ENCODE assay signal across 26 cellular contexts in genomic region chr4:74479009-74479408, GRCh38. TPM values are rescaled to one million over a fixed set of nuclear protein-coding genes. Genes with fewer than 3 reads are reported as not detected.
DNase-seq lines count a peak whose midpoint lies in the region; ATAC-seq, FAIRE-seq and TF ChIP-seq lines count a peak whose summit lies in the region.
"Had no signal": no experiment of that assay in that cellular context is flagged by ENCODE, and none has a peak within 500 bp of the region (broad histone marks: within the 10 kb centered on the region; RNA-seq: fewer than 3 reads in every experiment).

No MANE protein-coding gene starts in this region.

- H3K4me1 ChIP-seq in HepG2 (ENCODE audit: insufficient read depth, low read length) (peaks cover 18% of the 10 kb centered on the region), right lobe of liver (no peaks in the 10 kb centered on the region), hepatocyte (ENCODE audit: insufficient read depth) (peaks cover 12% of the 10 kb centered on the region), stomach (peaks cover 0 to 28% (median 13%) of the 10 kb centered on the region in 4 donors)
- H3K4me1 ChIP-seq: A549; BE2C; BLaER1 treated with 17β-estradiol and CSF1 and Interleukin-3, amounts not matched to agents 10 nM and 100 nM; HAP-1 had no signal

- CTCF ChIA-PET in HepG2 (lab: Yijun Ruan, JAX; ENCODE audit: low intra/inter-chr PET ratio, low total read pairs), result no interaction called here

- H3K4me2 ChIP-seq in HepG2 (ENCODE audit: low read depth, low read length) (no peak overlapping the region), hepatocyte (no peak overlapping the region)
- H3K4me2 ChIP-seq: A549; BLaER1 treated with 17β-estradiol and CSF1 and Interleukin-3, amounts not matched to agents 10 nM and 100 nM had no signal

- H3K4me3 Mint-ChIP-seq in glutamatergic neuron (ENCODE audit: unreplicated experiment), result no peak overlapping the region
- H3K4me3 Mint-ChIP-seq: CD14-positive monocyte; CD4-positive, alpha-beta T cell; CD8-positive, alpha-beta memory T cell had no signal

- no peaks in the 10 kb centered on the region for H3K9me3 Mint-ChIP-seq in glutamatergic neuron (ENCODE audit: unreplicated experiment)
- H3K9me3 Mint-ChIP-seq: CD14-positive monocyte; CD4-positive, alpha-beta T cell; CD8-positive, alpha-beta memory T cell had no signal

- no peaks in the 10 kb centered on the region; a peak in 1 of 5 replicates for H3K27me3 ChIP-seq in HepG2 (ENCODE audit: control insufficient read depth in 1 of 2, insufficient read depth in 2 of 2, low read length in 2 of 2)
- no peaks in the 10 kb centered on the region for H3K27me3 ChIP-seq in right lobe of liver
- no peaks in the 10 kb centered on the region for H3K27me3 ChIP-seq in hepatocyte
- no peaks in the 10 kb centered on the region for H3K27me3 ChIP-seq in stomach
- H3K27me3 ChIP-seq: BE2C; BLaER1 treated with 17β-estradiol and CSF1 and Interleukin-3, amounts not matched to agents 10 nM and 100 nM had no signal

- H3K79me2 ChIP-seq in HepG2 (ENCODE audit: insufficient read depth, low read length) (no peaks in the 10 kb centered on the region), hepatocyte (no peaks in the 10 kb centered on the region)

- H3K9ac ChIP-seq in HepG2 (ENCODE audit: insufficient read depth, low read depth, low read length), result no peak overlapping the region
- H3K9ac ChIP-seq: BLaER1 treated with 17β-estradiol and CSF1 and Interleukin-3, amounts not matched to agents 10 nM and 100 nM had no signal

- H3K4me3 ChIP-seq in HepG2 (replicated peaks in 1 of 3; ENCODE audit: insufficient read depth in 1 of 3, low read depth in 2 of 3, low read length in 3 of 3), result no peak overlapping the region
- H3K4me3 ChIP-seq in right lobe of liver, result no peak overlapping the region
- no peak overlapping the region for H3K4me3 ChIP-seq in hepatocyte
- no peak overlapping the region for H3K4me3 ChIP-seq in stomach
- H3K4me3 ChIP-seq: A549; BLaER1 treated with 17β-estradiol and CSF1 and Interleukin-3, amounts not matched to agents 10 nM and 100 nM; HAP-1 had no signal

- no peaks in the 10 kb centered on the region for H3K9me2 ChIP-seq in hepatocyte (replicated peaks; ENCODE audit: insufficient read depth)

- no peak overlapping the region for H3K27ac ChIP-seq in HepG2 (ENCODE audit: extremely low read length, insufficient read depth, low read length)
- H3K27ac ChIP-seq in right lobe of liver, result no peak overlapping the region
- H3K27ac ChIP-seq in hepatocyte, result no peak overlapping the region
- peak overlapping the region in 1 of 5 donors; percentile 7 for H3K27ac ChIP-seq in stomach
- H3K27ac ChIP-seq: A549; BLaER1 treated with 17β-estradiol and CSF1 and Interleukin-3, amounts not matched to agents 10 nM and 100 nM had no signal

- H3K9me3 ChIP-seq in HepG2 (ENCODE audit: low read length) (no peaks in the 10 kb centered on the region), right lobe of liver (no peaks in the 10 kb centered on the region), hepatocyte (ENCODE audit: low read depth) (no peaks in the 10 kb centered on the region), stomach (no peaks in the 10 kb centered on the region)
- H3K9me3 ChIP-seq: A549; BE2C; BLaER1 treated with 17β-estradiol and CSF1 and Interleukin-3, amounts not matched to agents 10 nM and 100 nM; HAP-1 had no signal

- peak in 1 of 2 experiments; percentile 75; a peak in 2 of 4 replicates for TF ChIP-seq EP300 in HepG2 (IDR thresholded peaks at IDR 0.05; ENCODE audit: low read depth in 2 of 2, low read length in 2 of 2)
- peak; percentile 44; the same call in 1 of the 2 replicates for TF ChIP-seq EP300 in HepG2 (CRISPR knock-in tag; IDR thresholded peaks at IDR 0.05; ENCODE audit: borderline replicate concordance)
- no peak for TF ChIP-seq EP300 in stomach (IDR thresholded peaks at IDR 0.05)

- no peaks in the 10 kb centered on the region for H3K4me1 Mint-ChIP-seq in glutamatergic neuron (ENCODE audit: low read depth, unreplicated experiment)
- H3K4me1 Mint-ChIP-seq: CD14-positive monocyte; CD8-positive, alpha-beta memory T cell had no signal

- FAIRE-seq in HepG2 (lab: Jason Lieb, UNC), result peak; percentile 46
- FAIRE-seq: A549, GM12892, H54 had no signal

- BruUV-seq in HepG2 (replicated peaks; lab: Mats Ljungman, UMichigan), result no TSS peak

- WGBS in HepG2 (ENCODE audit: low lambda C conversion rate), result 3% methylated on average over 1 of the region's 1 CpG
- 25% methylated on average over 1 of the region's 1 CpG for WGBS in right lobe of liver (ENCODE audit: insufficient coverage, low coverage, low lambda C conversion rate, missing lambda C conversion rate)
- WGBS in hepatocyte (ENCODE audit: low lambda C conversion rate, missing lambda C conversion rate), result 31% methylated on average over 1 of the region's 1 CpG
- WGBS in stomach, 5 donors, result 20 to 59% (median 40%) methylated on average over 1 of the region's 1 CpG

- intact Hi-C loops in HepG2 (cut with micrococcal nuclease; ENCODE audit: unreplicated experiment) (no loop called here), right lobe of liver (cut with DNase I) (no loop called here), stomach (cut with DNase I; ENCODE audit: low total_unique reads) (no loop called here)

- POLR2A ChIA-PET in HepG2 (lab: Yijun Ruan, JAX), result interaction anchor here (0.8 to 1.2 kb wide), 2 partner anchors 27 to 28 kb away, joined by 3 to 4 read pairs; no protein-coding TSS in a partner anchor

- ATAC-seq in HepG2 (peak; percentile 52; the same call in 2 of the 3 replicates), right lobe of liver (no peak)
- ATAC-seq: A549 had no signal

- no peak for TF ChIP-seq CTCF in HepG2 (CRISPR knock-in tag; IDR thresholded peaks at IDR 0.05)
- TF ChIP-seq CTCF in right lobe of liver (IDR thresholded peaks at IDR 0.05), result no peak
- TF ChIP-seq CTCF in hepatocyte (IDR thresholded peaks at IDR 0.05; ENCODE audit: poor library complexity), result no peak
- TF ChIP-seq CTCF in stomach (IDR thresholded peaks at IDR 0.05), result no peak
- no peak for TF ChIP-seq CTCF in glutamatergic neuron (IDR thresholded peaks at IDR 0.05; ENCODE audit: partially characterized antibody, unreplicated experiment)

- H2AFZ ChIP-seq in HepG2 (ENCODE audit: low read length) (no peak overlapping the region), hepatocyte (peak overlapping the region; percentile 6)

- H3K36me3 Mint-ChIP-seq in glutamatergic neuron (ENCODE audit: unreplicated experiment), result no peaks in the 10 kb centered on the region
- H3K36me3 Mint-ChIP-seq: CD14-positive monocyte; CD8-positive, alpha-beta memory T cell had no signal

- DNase-seq in HepG2 (ENCODE audit: low spot score), result peak; percentile 94
- no peak for DNase-seq in right lobe of liver
- DNase-seq in HuH-7 (ENCODE audit: low spot score), result peak; percentile 1
- no peak for DNase-seq in hepatocyte (ENCODE audit: low spot score)
- peak; percentile 27 for DNase-seq in stomach
- DNase-seq in NCI-H524 treated with DMSO at 0.1 percent for 48 hours (lab: John Stamatoyannopoulos, UW), result no peak
- DNase-seq in kidney tubule cell (ENCODE audit: low spot score), result no peak
- DNase-seq in glutamatergic neuron, result no peak
- DNase-seq: 8988T; ACHN; AML-193; BE2C; Calu3; CD4-positive, alpha-beta T cell; CD8-positive, alpha-beta memory T cell; DMS53; DMS79 treated with DMSO at 0.1 percent for 48 hours; GF-D8; GOT3 had no signal

- H3K27me3 Mint-ChIP-seq in glutamatergic neuron (ENCODE audit: unreplicated experiment), result no peaks in the 10 kb centered on the region

- in situ Hi-C loops in HepG2 (cut with HindIII; ENCODE audit: extremely low pct_ligation_motif_present, low pct_unique_long_range_greater_than_20kb), result no loop called here

- H4K20me1 ChIP-seq in HepG2 (ENCODE audit: insufficient read depth, low read length) (no peaks in the 10 kb centered on the region), hepatocyte (ENCODE audit: insufficient read depth, poor library complexity, severe bottlenecking) (no peaks in the 10 kb centered on the region)
- H4K20me1 ChIP-seq: BLaER1 treated with 17β-estradiol and CSF1 and Interleukin-3, amounts not matched to agents 10 nM and 100 nM had no signal

- H3K27ac Mint-ChIP-seq in glutamatergic neuron (ENCODE audit: unreplicated experiment), result no peak overlapping the region
- H3K27ac Mint-ChIP-seq: CD14-positive monocyte; CD4-positive, alpha-beta T cell; CD8-positive, alpha-beta memory T cell had no signal

- H3K36me3 ChIP-seq in HepG2 (replicated peaks in 1 of 2; ENCODE audit: control insufficient read depth in 1 of 2, insufficient read depth in 2 of 2, low read length in 2 of 2) (no peaks in the 10 kb centered on the region), right lobe of liver (no peaks in the 10 kb centered on the region), hepatocyte (replicated peaks; ENCODE audit: insufficient read depth, low read depth) (no peaks in the 10 kb centered on the region), stomach (no peaks in the 10 kb centered on the region)
- H3K36me3 ChIP-seq: BE2C; BLaER1 treated with 17β-estradiol and CSF1 and Interleukin-3, amounts not matched to agents 10 nM and 100 nM; HAP-1 had no signal

- no peak for TF ChIP-seq RAD21 in HepG2 (CRISPR knock-in tag; IDR thresholded peaks at IDR 0.05)

- TF ChIP-seq POLR2A in HepG2 (IDR thresholded peaks at IDR 0.05; ENCODE audit: insufficient read depth in 1 of 2, low read depth in 2 of 2, low read length in 2 of 2), result no peak
- no peak for TF ChIP-seq POLR2A in right lobe of liver (IDR thresholded peaks at IDR 0.05)
- TF ChIP-seq POLR2A in stomach (IDR thresholded peaks at IDR 0.05), result no peak

RNA-seq across cellular contexts. Expression of gene AREG, which starts 34.1 kb away (rescaled TPM):
- total RNA-seq in HepG2 (2016; rRNA removed; fragmentation: Illumina TruSeq; extraction: Trizol), result 2.3 and 6.2 TPM in 2 replicates
- total RNA-seq in HepG2 (2016; cell fraction: cytosol; rRNA removed; fragmentation: Illumina TruSeq; extraction: Trizol; ENCODE audit: low read depth), result 1.6 TPM in 2 replicates
- 1.4 and 6.4 TPM in 2 replicates for total RNA-seq in HepG2 (2016; cell fraction: insoluble cytoplasmic fraction; rRNA removed; fragmentation: Illumina TruSeq; extraction: Trizol)
- 2.2 and 2.6 TPM in 2 replicates for total RNA-seq in HepG2 (2016; cell fraction: membrane; rRNA removed; fragmentation: Illumina TruSeq; extraction: Trizol)
- total RNA-seq in HepG2 (2016; cell fraction: nucleus; rRNA removed; fragmentation: Illumina TruSeq; extraction: Trizol), result 6.8 and 9.3 TPM in 2 replicates
- polyA plus RNA-seq in HepG2 (2011; rRNA removed), result 7.1 and 8.1 TPM in 2 replicates
- 5.9 and 9.1 TPM in 2 replicates for polyA plus RNA-seq in HepG2 (2011; cell fraction: cytosol; rRNA removed)
- 3.2 and 6.0 TPM in 2 replicates for polyA plus RNA-seq in HepG2 (2011; cell fraction: nucleus; rRNA removed)
- polyA plus RNA-seq in HepG2 (2012), result 1.7 and 7.3 TPM in 2 replicates
- polyA plus RNA-seq in HepG2 (2016; cell fraction: cytosol; fragmentation: Illumina TruSeq; extraction: Trizol; ENCODE audit: low read depth), result 1.1 and 1.6 TPM in 2 replicates
- 2.9 and 3.1 TPM in 2 replicates for polyA plus RNA-seq in HepG2 (2016; cell fraction: insoluble cytoplasmic fraction; fragmentation: Illumina TruSeq; extraction: Trizol; ENCODE audit: low read depth)
- 1.4 and 1.6 TPM in 2 replicates for polyA plus RNA-seq in HepG2 (2016; cell fraction: membrane; fragmentation: Illumina TruSeq; extraction: Trizol; ENCODE audit: low read depth)
- polyA plus RNA-seq in HepG2 (2016; cell fraction: nucleus; fragmentation: Illumina TruSeq; extraction: Trizol; ENCODE audit: insufficient read depth, low read depth), result 11.7 and 16.2 TPM in 2 replicates
- 0.98 and 1.5 TPM in 2 replicates for polyA minus RNA-seq in HepG2 (2011; rRNA and poly(A)+ RNA removed; ENCODE audit: low replicate concordance)
- polyA minus RNA-seq in HepG2 (2011; cell fraction: cytosol; rRNA and poly(A)+ RNA removed), result 2.3 and 4.8 TPM in 2 replicates
- polyA minus RNA-seq in HepG2 (2011; cell fraction: nucleus; rRNA and poly(A)+ RNA removed), result 3.7 and 7.1 TPM in 2 replicates
- 1 to 10 TPM in 1 of 6 experiments, under 1 TPM in 2, not detected in 3; 0.24 to 2.7 (median 0.39) TPM for total RNA-seq in right lobe of liver
- total RNA-seq in hepatocyte, result 116 and 128 TPM in 2 replicates
- 129 and 135 TPM in 2 replicates for polyA plus RNA-seq in hepatocyte
- 10 to 100 TPM in 4 of 5 donors, not detected in 1; 12.7 to 22.3 (median 15.5) TPM for total RNA-seq in stomach
- polyA plus RNA-seq in stomach, result 10 to 100 TPM in 1 of 3 donors, 1 to 10 TPM in 2; 4.3 to 23.0 (median 4.7) TPM
- total RNA-seq in glutamatergic neuron (ENCODE audit: unreplicated experiment), result not detected
- total RNA-seq: G401 had no signal

Comparison
In these comparisons a context has a peak if more than half of its experiments do, and no peak if none do; other contexts are left out.
1. DNase-seq: peak in HepG2 (single experiment), HuH-7 (single experiment) and stomach (single experiment); none in right lobe of liver (0 of 3), hepatocyte (single experiment), NCI-H524 treated with DMSO at 0.1 percent for 48 hours (single experiment), kidney tubule cell (single experiment) and glutamatergic neuron (single experiment).